In genomic region chr7:16353226-16353625, GRCh38 we compare ENCODE assay signal across 34 cellular contexts.
"Had no signal": no experiment of that assay in that cellular context is flagged by ENCODE, and none has a peak within 500 bp of the region (broad histone marks: within the 10 kb centered on the region; RNA-seq: fewer than 3 reads in every experiment).

No MANE protein-coding gene starts in this region.

- H3K4me1 Mint-ChIP-seq: activated naive CD4-positive, alpha-beta T cell treated with anti-CD3 and anti-CD28 coated beads, Interleukin-2, amount 10 ng/mL, durations not matched to agents 7 days and 5 days; activated naive CD4-positive, alpha-beta T cell treated with anti-CD3 and anti-CD28 coated beads, Interleukin-2, amount 50 U/mL, for 24 hours; activated naive CD8-positive, alpha-beta T cell treated with anti-CD3 and anti-CD28 coated beads, Interleukin-2, amount 10 ng/mL, durations not matched to agents 7 days and 5 days; activated naive CD8-positive, alpha-beta T cell treated with anti-CD3 and anti-CD28 coated beads, Interleukin-2, amount 50 U/mL, for 24 hours; activated T-helper 17 cell treated with anti-CD3 and anti-CD28 coated beads, Interleukin-2, amount 50 U/mL, for 72 hours had no signal

- H3K27me3 Mint-ChIP-seq: activated naive CD4-positive, alpha-beta T cell treated with anti-CD3 and anti-CD28 coated beads, Interleukin-2, amount 10 ng/mL, durations not matched to agents 7 days and 5 days; activated naive CD4-positive, alpha-beta T cell treated with anti-CD3 and anti-CD28 coated beads, Interleukin-2, amount 50 U/mL, for 24 hours; activated naive CD8-positive, alpha-beta T cell; activated naive CD8-positive, alpha-beta T cell treated with anti-CD3 and anti-CD28 coated beads for 36 hours; activated naive CD8-positive, alpha-beta T cell treated with anti-CD3 and anti-CD28 coated beads, Interleukin-2, amount 10 ng/mL, durations not matched to agents 7 days and 5 days; activated naive CD8-positive, alpha-beta T cell treated with anti-CD3 and anti-CD28 coated beads, Interleukin-2, amount 50 U/mL, for 24 hours; activated T-cell treated with anti-CD3 and anti-CD28 coated beads, Interleukin-2, amount 50 U/mL, for 24 hours; activated T-helper 17 cell treated with anti-CD3 and anti-CD28 coated beads, Interleukin-2, amount 50 U/mL, for 72 hours had no signal

- H3K27ac Mint-ChIP-seq: activated naive CD4-positive, alpha-beta T cell treated with anti-CD3 and anti-CD28 coated beads for 36 hours; activated naive CD4-positive, alpha-beta T cell treated with anti-CD3 and anti-CD28 coated beads, Interleukin-2, amount 10 ng/mL, durations not matched to agents 7 days and 5 days; activated naive CD4-positive, alpha-beta T cell treated with anti-CD3 and anti-CD28 coated beads, Interleukin-2, amount 50 U/mL, for 24 hours; activated naive CD4-positive, alpha-beta T cell treated with anti-CD3 and anti-CD28 coated beads, Interleukin-2, amount 50 U/mL, for 72 hours; activated naive CD8-positive, alpha-beta T cell; activated naive CD8-positive, alpha-beta T cell treated with anti-CD3 and anti-CD28 coated beads for 36 hours; activated naive CD8-positive, alpha-beta T cell treated with anti-CD3 and anti-CD28 coated beads, Interleukin-2, amount 10 ng/mL, durations not matched to agents 7 days and 5 days; activated naive CD8-positive, alpha-beta T cell treated with anti-CD3 and anti-CD28 coated beads, Interleukin-2, amount 50 U/mL, for 24 hours; activated T-cell treated with anti-CD3 and anti-CD28 coated beads, Interleukin-2, amount 50 U/mL, for 24 hours; activated T-cell treated with anti-CD3 and anti-CD28 coated beads, Interleukin-2, amount 50 U/mL, for 72 hours; activated T-helper 1 cell treated with anti-CD3 and anti-CD28 coated beads, Interleukin-12 subunit alpha, Interleukin-12 subunit beta, Interleukin-2, Interleukin-4 antibody, amounts not matched to agents 30 ng/mL and 10 ng/mL and 1 ng/mL, durations not matched to agents 14 hours and 24 hours and 36 hours; activated T-helper 17 cell treated with anti-CD3 and anti-CD28 coated beads, Interleukin-2, amount 50 U/mL, for 72 hours; activated T-helper 2 cell treated with anti-CD3 and anti-CD28 coated beads, Interferon-gamma antibody, Interleukin-2, Interleukin-4, amounts not matched to agents 10 μg/mL and 5 μg/mL and 100 μg/mL, durations not matched to agents 14 hours and 24 hours and 36 hours; brain had no signal

- H3K4me3 Mint-ChIP-seq: activated naive CD4-positive, alpha-beta T cell treated with anti-CD3 and anti-CD28 coated beads for 36 hours; activated naive CD4-positive, alpha-beta T cell treated with anti-CD3 and anti-CD28 coated beads, Interleukin-2, amount 10 ng/mL, durations not matched to agents 7 days and 5 days; activated naive CD4-positive, alpha-beta T cell treated with anti-CD3 and anti-CD28 coated beads, Interleukin-2, amount 50 U/mL, for 24 hours; activated naive CD8-positive, alpha-beta T cell; activated naive CD8-positive, alpha-beta T cell treated with anti-CD3 and anti-CD28 coated beads for 36 hours; activated naive CD8-positive, alpha-beta T cell treated with anti-CD3 and anti-CD28 coated beads, Interleukin-2, amount 10 ng/mL, durations not matched to agents 7 days and 5 days; activated naive CD8-positive, alpha-beta T cell treated with anti-CD3 and anti-CD28 coated beads, Interleukin-2, amount 50 U/mL, for 24 hours; activated T-cell treated with anti-CD3 and anti-CD28 coated beads, Interleukin-2, amount 50 U/mL, for 24 hours; activated T-cell treated with anti-CD3 and anti-CD28 coated beads, Interleukin-2, amount 50 U/mL, for 4 hours; activated T-cell treated with anti-CD3 and anti-CD28 coated beads, Interleukin-2, amount 50 U/mL, for 72 hours; activated T-helper 1 cell treated with anti-CD3 and anti-CD28 coated beads, Interleukin-12 subunit alpha, Interleukin-12 subunit beta, Interleukin-2, Interleukin-4 antibody, amounts not matched to agents 30 ng/mL and 10 ng/mL and 1 ng/mL, durations not matched to agents 14 hours and 24 hours and 36 hours; activated T-helper 17 cell treated with anti-CD3 and anti-CD28 coated beads, Interleukin-2, amount 50 U/mL, for 72 hours; brain had no signal

- DNase-seq: activated effector memory CD4-positive, alpha-beta T cell treated with anti-CD3 and anti-CD28 coated beads, Interleukin-2, amount 50 U/mL, for 16 hours; activated effector memory CD4-positive, alpha-beta T cell treated with Interleukin-2 at 50 U/mL for 16 hours; activated gamma-delta T cell; activated gamma-delta T cell treated with Interleukin-2 at 50 U/mL for 16 hours; activated naive CD4-positive, alpha-beta T cell; activated naive CD4-positive, alpha-beta T cell treated with anti-CD3 and anti-CD28 coated beads for 36 hours; activated naive CD4-positive, alpha-beta T cell treated with anti-CD3 and anti-CD28 coated beads, Interleukin-2, amount 10 ng/mL, durations not matched to agents 7 days and 5 days; activated naive CD4-positive, alpha-beta T cell treated with anti-CD3 and anti-CD28 coated beads, Interleukin-2, amount 50 U/mL, for 16 hours; activated naive CD4-positive, alpha-beta T cell treated with Interleukin-2 at 50 U/mL for 16 hours; activated naive CD8-positive, alpha-beta T cell treated with anti-CD3 and anti-CD28 coated beads for 36 hours; activated naive CD8-positive, alpha-beta T cell treated with anti-CD3 and anti-CD28 coated beads, Interleukin-2, amount 10 ng/mL, durations not matched to agents 7 days and 5 days; activated naive CD8-positive, alpha-beta T cell treated with anti-CD3 and anti-CD28 coated beads, Interleukin-2, amount 50 U/mL, for 24 hours; activated T-cell treated with anti-CD3 and anti-CD28 coated beads, Interleukin-2, amount 50 U/mL, for 1 hour; activated T-cell treated with anti-CD3 and anti-CD28 coated beads, Interleukin-2, amount 50 U/mL, for 24 hours; activated T-cell treated with anti-CD3 and anti-CD28 coated beads, Interleukin-2, amount 50 U/mL, for 4 hours; activated T-cell treated with anti-CD3 and anti-CD28 coated beads, Interleukin-2, amount 50 U/mL, for 48 hours; activated T-cell treated with anti-CD3 and anti-CD28 coated beads, Interleukin-2, amount 50 U/mL, for 72 hours; adrenal gland; amniotic stem cell; amygdala; anterior cingulate cortex; aorta; body of pancreas; brain microvascular endothelial cell; caudate nucleus; central memory CD4-positive, alpha-beta T cell; cerebellar nuclear complex had no signal

- ATAC-seq: activated naive CD4-positive, alpha-beta T cell treated with anti-CD3 and anti-CD28 coated beads, Interleukin-2, amount 50 U/mL, for 72 hours; activated naive CD8-positive, alpha-beta T cell treated with anti-CD3 and anti-CD28 coated beads, Interleukin-2, amount 50 U/mL, for 24 hours; activated T-cell treated with anti-CD3 and anti-CD28 coated beads, Interleukin-2, amount 50 U/mL, for 4 hours; activated T-cell treated with anti-CD3 and anti-CD28 coated beads, Interleukin-2, amount 50 U/mL, for 72 hours; activated T-helper 17 cell treated with anti-CD3 and anti-CD28 coated beads, Interleukin-2, amount 50 U/mL, for 72 hours; body of pancreas had no signal

- H3K36me3 Mint-ChIP-seq: activated naive CD4-positive, alpha-beta T cell treated with anti-CD3 and anti-CD28 coated beads, Interleukin-2, amount 10 ng/mL, durations not matched to agents 7 days and 5 days; activated naive CD4-positive, alpha-beta T cell treated with anti-CD3 and anti-CD28 coated beads, Interleukin-2, amount 50 U/mL, for 24 hours; activated naive CD8-positive, alpha-beta T cell treated with anti-CD3 and anti-CD28 coated beads, Interleukin-2, amount 10 ng/mL, durations not matched to agents 7 days and 5 days; brain had no signal
